ENCODE assay signal across 17 cellular contexts in genomic region chr3:182509312-182509711, GRCh38.
A peak's percentile ranks its signal among the peaks of the same experiment; 100 is the strongest.
DNase-seq lines count a peak whose midpoint lies in the region; ATAC-seq and TF ChIP-seq lines count a peak whose summit lies in the region.
"Had no signal": no experiment of that assay in that cellular context is flagged by ENCODE, and none has a peak within 500 bp of the region (broad histone marks: within the 10 kb centered on the region; RNA-seq: fewer than 3 reads in every experiment).

No MANE protein-coding gene starts in this region.

- intact Hi-C loops in CD4-positive, alpha-beta T cell (cut with DNase I, micrococcal nuclease): no loop called here

- H3K4me1 Mint-ChIP-seq in nephron progenitor cell: peaks cover 55% of the 10 kb centered on the region
- H3K4me1 Mint-ChIP-seq in CD4-positive, alpha-beta T cell (ENCODE audit: low read depth): no peaks in the 10 kb centered on the region

- no peaks in the 10 kb centered on the region for H3K9me3 ChIP-seq in CD4-positive, alpha-beta T cell (ENCODE audit: control insufficient read depth, low read length)
- H3K9me3 ChIP-seq: lower lobe of right lung, psoas muscle, SJCRH30, uterus had no signal

- no peaks in the 10 kb centered on the region for H3K36me3 Mint-ChIP-seq in nephron progenitor cell (ENCODE audit: low read depth)
- H3K36me3 Mint-ChIP-seq in CD4-positive, alpha-beta T cell (ENCODE audit: low read depth): no peaks in the 10 kb centered on the region

- POLR2A ChIA-PET in CD4-positive, alpha-beta T cell (lab: Charles Lee): no interaction called here

- TF ChIP-seq CTCF in nephron progenitor cell (IDR thresholded peaks at IDR 0.05): no peak
- TF ChIP-seq CTCF in CD4-positive, alpha-beta T cell (IDR thresholded peaks at IDR 0.05): no peak

- DNase-seq in Ammon's horn (ENCODE audit: low spot score) (peak; percentile 76), NCI-H187 treated with DMSO at 0.1 percent for 48 hours (lab: John Stamatoyannopoulos, UW) (peak; percentile 26), caudate nucleus (lab: John Stamatoyannopoulos, UW) (peak in 24 of 61 donors; percentile 6 to 52 (median 19)), nephron progenitor cell (no peak)
- no peak for DNase-seq in CD4-positive, alpha-beta T cell
- DNase-seq in activated naive CD4-positive, alpha-beta T cell (lab: John Stamatoyannopoulos, UW): no peak
- DNase-seq in effector CD8-positive, alpha-beta T cell (lab: John Stamatoyannopoulos, UW): no peak
- DNase-seq: activated CD4-positive, alpha-beta T cell treated with anti-CD3 and anti-CD28 coated beads, Interleukin-2, amount 50 U/mL, for 4 hours; KG1; lower lobe of right lung; psoas muscle; SJCRH30; stimulated activated CD4-positive, alpha-beta T cell treated with anti-CD3 and anti-CD28 coated beads, Interleukin-4, amount 100 ng/mL, for 4 hours; uterus; WERI-Rb-1 had no signal

- peak overlapping the region; percentile 81 for H3K27ac Mint-ChIP-seq in nephron progenitor cell
- H3K27ac Mint-ChIP-seq in CD4-positive, alpha-beta T cell: no peak overlapping the region
- H3K27ac Mint-ChIP-seq: T-helper 1 cell treated with Interleukin-12 subunit alpha and Interleukin-12 subunit beta and Interleukin-4 antibody, amounts not matched to agents 30 μg/mL and 1 μg/mL, for 36 hours had no signal

- peaks cover 13% of the 10 kb centered on the region for H3K27me3 Mint-ChIP-seq in nephron progenitor cell (ENCODE audit: low read depth, poor library complexity)
- peaks cover 28% of the 10 kb centered on the region for H3K27me3 Mint-ChIP-seq in CD4-positive, alpha-beta T cell

- no peak for ATAC-seq in CD4-positive, alpha-beta T cell (ENCODE audit: poor library complexity)
- no peak for ATAC-seq in GM21723 (IDR thresholded peaks at IDR 0.05; ENCODE audit: unreplicated experiment)
- ATAC-seq: lower lobe of right lung, psoas muscle had no signal

- H3K27me3 ChIP-seq in CD4-positive, alpha-beta T cell (ENCODE audit: control insufficient read depth, insufficient read depth, low read length): no peaks in the 10 kb centered on the region
- H3K27me3 ChIP-seq: SJCRH30, uterus had no signal

- H3K9me3 Mint-ChIP-seq in nephron progenitor cell: no peaks in the 10 kb centered on the region
- no peaks in the 10 kb centered on the region for H3K9me3 Mint-ChIP-seq in CD4-positive, alpha-beta T cell
- H3K9me3 Mint-ChIP-seq: T-helper 1 cell treated with Interleukin-12 subunit alpha and Interleukin-12 subunit beta and Interleukin-4 antibody, amounts not matched to agents 30 μg/mL and 1 μg/mL, for 36 hours had no signal

- CTCF ChIA-PET in CD4-positive, alpha-beta T cell (lab: Charles Lee): no interaction called here

- peak overlapping the region; percentile 58 for H3K27ac ChIP-seq in caudate nucleus (ENCODE audit: low read depth, low read length)
- no peak overlapping the region for H3K27ac ChIP-seq in CD4-positive, alpha-beta T cell (ENCODE audit: low read depth, low read length)
- H3K27ac ChIP-seq: lower lobe of right lung, psoas muscle, SJCRH30, uterus, WERI-Rb-1 had no signal

- H3K4me3 Mint-ChIP-seq in nephron progenitor cell: peak overlapping the region; percentile 55
- no peak overlapping the region for H3K4me3 Mint-ChIP-seq in CD4-positive, alpha-beta T cell
- H3K4me3 Mint-ChIP-seq: T-helper 1 cell treated with Interleukin-12 subunit alpha and Interleukin-12 subunit beta and Interleukin-4 antibody, amounts not matched to agents 30 μg/mL and 1 μg/mL, for 36 hours had no signal

Comparison
In these comparisons a context has a peak if more than half of its experiments do, and no peak if none do; other contexts are left out.
1. DNase-seq: peak in Ammon's horn (single experiment) and NCI-H187 treated with DMSO at 0.1 percent for 48 hours (single experiment); none in nephron progenitor cell (single experiment), CD4-positive, alpha-beta T cell (0 of 10), activated naive CD4-positive, alpha-beta T cell (0 of 4) and effector CD8-positive, alpha-beta T cell (single experiment).